In genomic region chr20:18020931-18021330, GRCh38 we compare ENCODE assay signal across 30 cellular contexts. TPM values are rescaled to one million over a fixed set of nuclear protein-coding genes. Genes with fewer than 3 reads are reported as not detected.
"Had no signal": no experiment of that assay in that cellular context is flagged by ENCODE, and none has a peak within 500 bp of the region (broad histone marks: within the 10 kb centered on the region; RNA-seq: fewer than 3 reads in every experiment).

No MANE protein-coding gene starts in this region.

- H3K9ac ChIP-seq: KMS-11 had no signal

- H3K9me3 Mint-ChIP-seq: activated B cell treated with CpG ODN at 0.5 μM for 24 hours; activated CD4-positive, alpha-beta memory T cell treated with anti-CD3 and anti-CD28 coated beads for 36 hours; activated T-cell treated with anti-CD3 and anti-CD28 coated beads, Interleukin-2, amount 50 U/mL, for 4 hours; central memory CD8-positive, alpha-beta T cell had no signal

- H3K4me2 ChIP-seq: KMS-11 had no signal

- H3K36me3 ChIP-seq: SJCRH30 had no signal

- FAIRE-seq: astrocyte had no signal

- H3K27ac Mint-ChIP-seq: activated B cell treated with CpG ODN at 0.5 μM for 24 hours; activated CD4-positive, alpha-beta memory T cell treated with anti-CD3 and anti-CD28 coated beads for 36 hours; activated CD4-positive, alpha-beta T cell treated with anti-CD3 and anti-CD28 coated beads, Interleukin-2, amount 10 ng/mL, durations not matched to agents 7 days and 5 days; activated naive CD8-positive, alpha-beta T cell; brain had no signal

- H3K27me3 Mint-ChIP-seq: activated CD4-positive, alpha-beta T cell treated with anti-CD3 and anti-CD28 coated beads, Interleukin-2, amount 10 ng/mL, durations not matched to agents 7 days and 5 days; central memory CD8-positive, alpha-beta T cell had no signal

- H3K4me1 ChIP-seq: SJCRH30 had no signal

- H3K4me3 Mint-ChIP-seq: activated B cell treated with CpG ODN at 0.5 μM for 24 hours; activated CD4-positive, alpha-beta memory T cell treated with anti-CD3 and anti-CD28 coated beads for 36 hours; activated CD4-positive, alpha-beta T cell treated with anti-CD3 and anti-CD28 coated beads, Interleukin-2, amount 10 ng/mL, durations not matched to agents 7 days and 5 days; activated naive CD8-positive, alpha-beta T cell; activated T-cell treated with anti-CD3 and anti-CD28 coated beads, Interleukin-2, amount 50 U/mL, for 4 hours; brain; central memory CD8-positive, alpha-beta T cell had no signal

- H3K4me1 Mint-ChIP-seq: activated CD4-positive, alpha-beta T cell treated with anti-CD3 and anti-CD28 coated beads, Interleukin-2, amount 10 ng/mL, durations not matched to agents 7 days and 5 days; brain; central memory CD8-positive, alpha-beta T cell had no signal

- DNase-seq: activated B cell treated with CpG ODN at 0.5 μM for 24 hours; activated CD4-positive, alpha-beta memory T cell treated with anti-CD3 and anti-CD28 coated beads for 36 hours; activated CD4-positive, alpha-beta T cell treated with anti-CD3 and anti-CD28 coated beads for 1 hour; activated CD4-positive, alpha-beta T cell treated with anti-CD3 and anti-CD28 coated beads, Interleukin-2, amount 10 ng/mL, durations not matched to agents 7 days and 5 days; activated CD8-positive, alpha-beta memory T cell treated with anti-CD3 and anti-CD28 coated beads for 24 hours; activated effector memory CD4-positive, alpha-beta T cell treated with anti-CD3 and anti-CD28 coated beads, Interleukin-2, amount 50 U/mL, for 16 hours; activated naive CD4-positive, alpha-beta T cell treated with Interleukin-2 at 50 U/mL for 16 hours; activated T-cell treated with anti-CD3 and anti-CD28 coated beads, Interleukin-2, amount 50 U/mL, for 4 hours; amygdala; NCI-H1105; NCI-H1436; NCI-H1694 treated with DMSO at 0.1 percent for 48 hours; NCI-H2029 treated with DMSO at 0.1 percent for 48 hours; NCI-H345; NCI-H510A; NCI-H526 treated with DMSO at 0.1 percent for 48 hours; NCI-H82; Right ventricle myocardium superior; SJCRH30; SW 1271 had no signal

- H3K36me3 Mint-ChIP-seq: activated CD4-positive, alpha-beta memory T cell treated with anti-CD3 and anti-CD28 coated beads for 36 hours; activated naive CD8-positive, alpha-beta T cell; brain had no signal

- H3K9me3 ChIP-seq: SJCRH30 had no signal

- H3K27ac ChIP-seq: KMS-11, RWPE1, SJCRH30 had no signal

- H3K27me3 ChIP-seq: SJCRH30 had no signal

- ATAC-seq: activated T-cell treated with anti-CD3 and anti-CD28 coated beads, Interleukin-2, amount 50 U/mL, for 4 hours; Panc1; SK-N-SH treated with all-trans-retinoic acid at 6 μM for 48 hours had no signal

- H3K4me3 ChIP-seq: SJCRH30 had no signal

RNA-seq across cellular contexts. Expression of gene OVOL2, which starts 36.8 kb away (rescaled TPM):
- total RNA-seq: activated B cell treated with CpG ODN at 0.5 μM for 24 hours; activated CD4-positive, alpha-beta memory T cell treated with anti-CD3 and anti-CD28 coated beads for 36 hours; activated CD4-positive, alpha-beta T cell treated with anti-CD3 and anti-CD28 coated beads, Interleukin-2, amount 10 ng/mL, durations not matched to agents 7 days and 5 days; activated T-cell treated with anti-CD3 and anti-CD28 coated beads, Interleukin-2, amount 50 U/mL, for 4 hours; OCI-LY7; Right ventricle myocardium superior; SJCRH30; T-helper 1 cell treated with Interleukin-12 subunit alpha and Interleukin-12 subunit beta and Interleukin-4 antibody, amounts not matched to agents 30 ng/mL and 1 ng/mL, for 36 hours had no signal
